20 cellular contexts compared by ENCODE assay signal in the genomic region with DNA sequence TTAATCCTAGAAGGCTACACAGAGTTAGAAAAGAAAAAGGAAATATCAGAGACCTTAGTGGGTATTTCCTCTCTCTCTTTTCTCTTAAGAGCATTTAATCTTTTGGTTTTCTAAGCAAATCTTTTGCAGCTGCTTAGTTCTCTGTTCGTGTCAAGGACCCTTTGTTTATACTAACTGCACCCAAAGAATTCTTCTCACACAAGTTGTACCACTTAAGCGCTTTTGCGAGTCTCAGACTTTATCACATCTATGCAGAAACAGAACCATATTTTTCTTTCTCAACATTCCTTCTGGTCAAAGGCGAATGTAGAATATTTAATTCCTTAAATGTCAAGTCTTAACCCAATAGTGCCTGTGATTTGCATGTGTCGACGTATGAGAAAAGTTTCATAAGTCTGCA. TPM values are rescaled to one million over a fixed set of nuclear protein-coding genes. Genes with fewer than 3 reads are reported as not detected.
A peak's percentile ranks its signal among the peaks of the same experiment; 100 is the strongest.
DNase-seq lines count a peak whose midpoint lies in the region; ATAC-seq, FAIRE-seq and TF ChIP-seq lines count a peak whose summit lies in the region.
"Had no signal": no experiment of that assay in that cellular context is flagged by ENCODE, and none has a peak within 500 bp of the region (broad histone marks: within the 10 kb centered on the region; RNA-seq: fewer than 3 reads in every experiment).

No MANE protein-coding gene starts in this region.

- H3K36me3 ChIP-seq in BJ (ENCODE audit: control insufficient read depth, insufficient read depth, low read length) = no peaks in the 10 kb centered on the region
- no peaks in the 10 kb centered on the region for H3K36me3 ChIP-seq in brain microvascular endothelial cell (replicated peaks)
- H3K36me3 ChIP-seq in small intestine (ENCODE audit: control insufficient read depth in 2 of 2, insufficient read depth in 2 of 2, low read length in 2 of 2) = no peaks in the 10 kb centered on the region
- no peaks in the 10 kb centered on the region for H3K36me3 ChIP-seq in CD8-positive, alpha-beta memory T cell (ENCODE audit: insufficient read depth, low read length)

- H3K4me1 Mint-ChIP-seq in CD8-positive, alpha-beta memory T cell = peaks cover 3 to 7% (median 5%) of the 10 kb centered on the region in 3 donors

- H3K36me3 Mint-ChIP-seq in CD8-positive, alpha-beta memory T cell = peaks cover 0 to 40% (median 2%) of the 10 kb centered on the region in 3 donors

- POLR2A ChIA-PET in BJ (lab: Charles Lee) = interaction anchor here (0.7 kb wide), 1 partner anchor 234 kb away, joined by 11 read pairs; no protein-coding TSS in a partner anchor
- POLR2A ChIA-PET in CD8-positive, alpha-beta memory T cell (lab: Charles Lee) = no interaction called here

- no peak overlapping the region for H3K4me3 Mint-ChIP-seq in CD8-positive, alpha-beta memory T cell

- in situ Hi-C loops in brain microvascular endothelial cell (cut with HindIII; ENCODE audit: low pct_ligation_motif_present, low sequenced_read_pairs) = no loop called here

- H3K9me3 ChIP-seq in small intestine (ENCODE audit: control insufficient read depth, low read depth) = no peaks in the 10 kb centered on the region
- no peaks in the 10 kb centered on the region for H3K9me3 ChIP-seq in CD8-positive, alpha-beta memory T cell (ENCODE audit: low read length)

- H3K27ac Mint-ChIP-seq in CD8-positive, alpha-beta memory T cell = no peak overlapping the region

- ATAC-seq in GM21390 (IDR thresholded peaks at IDR 0.05; ENCODE audit: unreplicated experiment) = no peak
- no peak for ATAC-seq in Right ventricle myocardium superior (ENCODE audit: poor library complexity)
- ATAC-seq: A549, HCT116 had no signal

- CTCF ChIA-PET in BJ (lab: Yijun Ruan, JAX) = interaction anchor here (1.5 kb wide), 1 partner anchor 24 kb away, joined by 3 read pairs; no protein-coding TSS in a partner anchor
- CTCF ChIA-PET in CD8-positive, alpha-beta memory T cell (lab: Charles Lee) = interaction anchor here (1.9 kb wide), 1 partner anchor 12 kb away, joined by 4 read pairs; no protein-coding TSS in a partner anchor

- no peak for FAIRE-seq in small intestine (lab: Jason Lieb, UNC)
- FAIRE-seq: A549 had no signal

- H3K27ac ChIP-seq in brain microvascular endothelial cell (no peak overlapping the region), small intestine (ENCODE audit: low read depth in 1 of 2, low read length in 1 of 2) (no peak overlapping the region)
- no peak overlapping the region for H3K27ac ChIP-seq in CD8-positive, alpha-beta memory T cell (ENCODE audit: low read depth, low read length)
- H3K27ac ChIP-seq: A549 had no signal

- DNase-seq in BJ (ENCODE audit: low read depth) (peak; percentile 62), brain microvascular endothelial cell (peak; percentile 37), fibroblast of villous mesenchyme (ENCODE audit: low read depth) (peak; percentile 99), retinal pigment epithelial cell (ENCODE audit: low read depth) (peak; percentile 73), small intestine (no peak), Right ventricle myocardium superior (no peak)
- no peak for DNase-seq in CD8-positive, alpha-beta memory T cell
- DNase-seq: AML-193, Caco-2, KG1, NCI-H1436, NCI-H2029, NCI-H2171, NCI-H446, NCI-H69, SIG-M5 had no signal

- H3K27me3 Mint-ChIP-seq in CD8-positive, alpha-beta memory T cell = peaks cover 17 to 41% of the 10 kb centered on the region in 2 donors

- no peak for TF ChIP-seq CTCF in BJ (IDR thresholded peaks at IDR 0.05; ENCODE audit: insufficient read depth, low read depth, low read length)
- TF ChIP-seq CTCF in brain microvascular endothelial cell (IDR thresholded peaks at IDR 0.05; ENCODE audit: low read depth, low read length, missing control alignments) = no peak
- TF ChIP-seq CTCF in fibroblast of villous mesenchyme (IDR thresholded peaks at IDR 0.05; ENCODE audit: insufficient read depth, low read depth, low read length) = no peak
- TF ChIP-seq CTCF in retinal pigment epithelial cell (conservative IDR thresholded peaks at IDR 0.05; ENCODE audit: low read depth, low read length) = no peak

- H3K27me3 ChIP-seq in BJ (ENCODE audit: control insufficient read depth, insufficient read depth, low read length) (no peaks in the 10 kb centered on the region), brain microvascular endothelial cell (replicated peaks) (no peaks in the 10 kb centered on the region), small intestine (ENCODE audit: control insufficient read depth in 2 of 2, insufficient read depth in 2 of 2, low read length in 2 of 2) (no peaks in the 10 kb centered on the region)
- H3K27me3 ChIP-seq in CD8-positive, alpha-beta memory T cell (ENCODE audit: insufficient read depth, low read length, poor library complexity, severe bottlenecking) = no peaks in the 10 kb centered on the region

- H3K9me3 Mint-ChIP-seq in CD8-positive, alpha-beta memory T cell = peaks cover 0 to 9% (median 4%) of the 10 kb centered on the region in 5 donors

- intact Hi-C loops in Right ventricle myocardium superior (cut with DNase I) = no loop called here

- whole genome bisulfite sequencing in small intestine, 3 donors = 68 to 72% (median 68%) methylated on average over 6 of the region's 6 CpGs

- peaks cover 0 to 3% of the 10 kb centered on the region in 2 donors for H3K4me1 ChIP-seq in small intestine (ENCODE audit: control insufficient read depth in 2 of 2, insufficient read depth in 1 of 2, low read depth in 1 of 2, low read length in 1 of 2)
- H3K4me1 ChIP-seq in CD8-positive, alpha-beta memory T cell (ENCODE audit: insufficient read depth, low read length) = no peaks in the 10 kb centered on the region

- H3K4me3 ChIP-seq in BJ (ENCODE audit: low read depth, low read length) = no peak overlapping the region
- no peak overlapping the region for H3K4me3 ChIP-seq in brain microvascular endothelial cell (ENCODE audit: low read depth, low read length)
- no peak overlapping the region for H3K4me3 ChIP-seq in fibroblast of villous mesenchyme (ENCODE audit: low read depth, low read length)
- no peak overlapping the region for H3K4me3 ChIP-seq in retinal pigment epithelial cell (ENCODE audit: low read length)
- no peak overlapping the region for H3K4me3 ChIP-seq in small intestine (ENCODE audit: low read depth in 1 of 2, low read length in 2 of 2)
- no peak overlapping the region for H3K4me3 ChIP-seq in CD8-positive, alpha-beta memory T cell (ENCODE audit: low read length)
- H3K4me3 ChIP-seq: A549 had no signal

RNA-seq across cellular contexts. Expression of gene NID2, which starts 17.9 kb away (rescaled TPM):
- 253 and 279 TPM in 2 replicates for polyA plus RNA-seq in BJ (2011; rRNA removed)
- 143 and 227 TPM in 2 replicates for polyA minus RNA-seq in BJ (2011; rRNA and poly(A)+ RNA removed)
- 146 and 259 TPM in 2 replicates for total RNA-seq in fibroblast of villous mesenchyme
- polyA plus RNA-seq in small intestine = 1 to 10 TPM; 2.2 to 4.9 (median 2.3) TPM
- total RNA-seq in CD8-positive, alpha-beta memory T cell = not detected
- polyA plus RNA-seq in CD8-positive, alpha-beta memory T cell = 0.30 TPM
- 39.5 TPM for total RNA-seq in Right ventricle myocardium superior
- total RNA-seq: OCI-LY7 had no signal

Comparison
In these comparisons a context has a peak if more than half of its experiments do, and no peak if none do; other contexts are left out.
1. DNase-seq: peak in BJ (single experiment), brain microvascular endothelial cell (single experiment), fibroblast of villous mesenchyme (single experiment) and retinal pigment epithelial cell (single experiment); none in small intestine (single experiment), CD8-positive, alpha-beta memory T cell (0 of 5) and Right ventricle myocardium superior (single experiment).
2. RNA of gene NID2, which starts 17.9 kb away (total RNA-seq): 146 to 259 TPM in fibroblast of villous mesenchyme and 39.5 TPM in Right ventricle myocardium superior (single experiment); not detected in CD8-positive, alpha-beta memory T cell; every median in the first group is over 10 times any median in the second.